ENCODE assay signal across 9 cellular contexts in the genomic region with DNA sequence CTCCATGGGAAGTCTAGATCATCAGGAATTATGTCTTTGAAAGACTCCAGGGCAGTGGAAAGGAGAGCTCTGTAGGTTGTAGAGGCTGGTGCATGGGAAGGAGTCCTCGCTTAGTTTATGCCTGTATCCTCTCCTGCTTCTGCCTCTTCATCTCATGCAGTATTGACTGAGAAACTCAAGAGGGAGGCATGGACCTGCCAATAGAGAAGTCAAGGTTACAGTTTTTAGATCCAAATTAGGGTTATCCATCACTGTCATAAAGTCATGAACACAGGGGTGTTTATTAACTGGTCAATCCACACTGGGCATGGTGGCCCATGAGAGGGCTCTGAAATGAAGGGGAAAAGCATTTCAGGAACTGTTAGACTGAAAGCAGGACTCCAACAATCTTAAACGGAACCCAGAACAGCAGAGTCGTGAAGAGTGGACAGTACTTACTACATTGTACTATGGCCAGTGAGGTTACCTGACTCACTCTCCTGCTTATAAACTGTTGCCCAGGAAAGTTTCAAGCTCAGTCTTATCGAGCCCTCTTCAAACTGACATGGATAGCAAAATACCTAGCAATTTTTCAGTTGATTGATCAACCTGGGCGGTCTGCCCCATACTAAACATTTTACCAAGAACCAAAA. TPM values are rescaled to one million over a fixed set of nuclear protein-coding genes. Genes with fewer than 3 reads are reported as not detected.
DNase-seq lines count a peak whose midpoint lies in the region; ATAC-seq and TF ChIP-seq lines count a peak whose summit lies in the region.
"Had no signal": no experiment of that assay in that cellular context is flagged by ENCODE, and none has a peak within 500 bp of the region (broad histone marks: within the 10 kb centered on the region; RNA-seq: fewer than 3 reads in every experiment).

No MANE protein-coding gene starts in this region.

- no peaks in the 10 kb centered on the region for H3K36me3 ChIP-seq in psoas muscle (ENCODE audit: insufficient read depth in 1 of 2, low read depth in 1 of 2)

- intact Hi-C loops in psoas muscle (cut with DNase I) (loop anchor here (10.0 kb wide), 2 partner anchors 130 to 370 kb away; no protein-coding TSS in a partner anchor), head of caudate nucleus (cut with DNase I) (no loop called here)

- WGBS in psoas muscle, 3 donors: 76 to 84% (median 79%) methylated on average over 5 of the region's 5 CpGs

- H3K27me3 Mint-ChIP-seq in activated T-cell treated with anti-CD3 and anti-CD28 coated beads, Interleukin-2, amount 50 U/mL, for 72 hours (ENCODE audit: low read depth): no peaks in the 10 kb centered on the region

- no peak overlapping the region for H3K4me3 Mint-ChIP-seq in activated T-cell treated with anti-CD3 and anti-CD28 coated beads, Interleukin-2, amount 50 U/mL, for 72 hours
- H3K4me3 Mint-ChIP-seq: memory B cell had no signal

- H3K36me3 Mint-ChIP-seq in activated T-cell treated with anti-CD3 and anti-CD28 coated beads, Interleukin-2, amount 50 U/mL, for 72 hours (ENCODE audit: insufficient read depth in 2 of 2): peaks cover 9 to 13% of the 10 kb centered on the region in 2 donors

- H3K4me3 ChIP-seq in psoas muscle: no peak overlapping the region

- peaks cover 4 to 11% of the 10 kb centered on the region in 2 donors for H3K9me3 Mint-ChIP-seq in activated T-cell treated with anti-CD3 and anti-CD28 coated beads, Interleukin-2, amount 50 U/mL, for 72 hours

- peak in 1 of 2 donors; percentile 46 for ATAC-seq in activated T-cell treated with anti-CD3 and anti-CD28 coated beads, Interleukin-2, amount 50 U/mL, for 72 hours (replicated peaks in 1 of 2)
- ATAC-seq in HG02678 (IDR thresholded peaks at IDR 0.05; ENCODE audit: unreplicated experiment) (peak; percentile 79), psoas muscle (peak; percentile 75 to 89 (median 84)), GM21717 (IDR thresholded peaks at IDR 0.05; ENCODE audit: unreplicated experiment) (no peak)

- TF ChIP-seq CTCF in psoas muscle (IDR thresholded peaks at IDR 0.05): peak; percentile 39

- H3K4me1 ChIP-seq in psoas muscle: no peaks in the 10 kb centered on the region

- peak overlapping the region; percentile 79 for H3K27ac Mint-ChIP-seq in activated T-cell treated with anti-CD3 and anti-CD28 coated beads, Interleukin-2, amount 50 U/mL, for 72 hours
- H3K27ac Mint-ChIP-seq: memory B cell had no signal

- H3K27ac ChIP-seq in psoas muscle: no peak overlapping the region

- H3K9me3 ChIP-seq in psoas muscle: peaks cover 7% of the 10 kb centered on the region

- H3K27me3 ChIP-seq in psoas muscle (ENCODE audit: insufficient read depth in 3 of 3, low read length in 2 of 3): no peaks in the 10 kb centered on the region

- DNase-seq in activated T-cell treated with anti-CD3 and anti-CD28 coated beads, Interleukin-2, amount 50 U/mL, for 72 hours: no peak
- DNase-seq in activated T-cell treated with anti-CD3 and anti-CD28 coated beads for 4 hours (no peak), OCI-M1 (lab: John Stamatoyannopoulos, UW) (peak; percentile 36), psoas muscle (no peak), head of caudate nucleus (no peak), NCI-H2196 (lab: John Stamatoyannopoulos, UW; ENCODE audit: unreplicated experiment) (no peak)

- peaks cover 11% of the 10 kb centered on the region for H3K4me1 Mint-ChIP-seq in activated T-cell treated with anti-CD3 and anti-CD28 coated beads, Interleukin-2, amount 50 U/mL, for 72 hours (ENCODE audit: low read depth)
- H3K4me1 Mint-ChIP-seq: memory B cell had no signal

RNA-seq across cellular contexts. Expression of a gene that starts 30.1 kb away (rescaled TPM):
- 10 to 100 TPM; 71.3 to 79.4 TPM for total RNA-seq in activated T-cell treated with anti-CD3 and anti-CD28 coated beads, Interleukin-2, amount 50 U/mL, for 72 hours
- 100 to 1,000 TPM; 239 to 605 (median 497) TPM for total RNA-seq in psoas muscle
- polyA plus RNA-seq in psoas muscle: 100 to 1,000 TPM; 374 to 743 (median 492) TPM

RNA-seq across cellular contexts. Expression of a gene that starts 53.7 kb away (rescaled TPM):
- total RNA-seq in activated T-cell treated with anti-CD3 and anti-CD28 coated beads, Interleukin-2, amount 50 U/mL, for 72 hours: 10 to 100 TPM; 57.3 to 62.9 TPM
- total RNA-seq in psoas muscle: 100 to 1,000 TPM; 123 to 154 (median 131) TPM
- 100 to 1,000 TPM in 1 of 3 donors, 10 to 100 TPM in 2; 54.0 to 174 (median 54.2) TPM for polyA plus RNA-seq in psoas muscle
